ENCODE assay signal across 8 cellular contexts in genomic region chr12:14403711-14404164, GRCh38.
DNase-seq lines count a peak whose midpoint lies in the region; ATAC-seq lines count a peak whose summit lies in the region.

No MANE protein-coding gene starts in this region.

- H3K27ac Mint-ChIP-seq in stimulated activated naive B cell treated with anti-CD40 and anti-IgM and Interleukin-4, amounts not matched to agents 10 μg/mL and 1 μg/mL and 100 μg/mL, for 72 hours: peak overlapping the region; percentile 90

- H3K4me3 Mint-ChIP-seq in stimulated activated naive B cell treated with anti-CD40 and anti-IgM and Interleukin-4, amounts not matched to agents 10 μg/mL and 1 μg/mL and 100 μg/mL, for 72 hours: peak overlapping the region; percentile 54 to 68

- peak; percentile 42 for ATAC-seq in HG03097 (IDR thresholded peaks at IDR 0.05; ENCODE audit: low FRiP score, unreplicated experiment)
- ATAC-seq in stimulated activated naive B cell treated with anti-CD40 and anti-IgM and Interleukin-4, amounts not matched to agents 10 μg/mL and 1 μg/mL and 100 μg/mL, for 72 hours (replicated peaks): peak; percentile 70 to 89
- no peak for ATAC-seq in GM18520 (IDR thresholded peaks at IDR 0.05; ENCODE audit: unreplicated experiment)

- H3K36me3 Mint-ChIP-seq in stimulated activated naive B cell treated with anti-CD40 and anti-IgM and Interleukin-4, amounts not matched to agents 10 μg/mL and 1 μg/mL and 100 μg/mL, for 72 hours: peaks cover 36 to 57% of the 10 kb centered on the region in 2 donors

- H3K9me3 Mint-ChIP-seq in stimulated activated naive B cell treated with anti-CD40 and anti-IgM and Interleukin-4, amounts not matched to agents 10 μg/mL and 1 μg/mL and 100 μg/mL, for 72 hours: peaks cover 5 to 8% of the 10 kb centered on the region in 2 donors

- DNase-seq in NOMO-1 treated with DMSO at 0.1 percent for 48 hours (lab: John Stamatoyannopoulos, UW; ENCODE audit: unreplicated experiment): peak; percentile 5
- no peak for DNase-seq in NOMO-1 (lab: John Stamatoyannopoulos, UW; ENCODE audit: unreplicated experiment in 2 of 2)
- DNase-seq in NCI-H2227 (lab: John Stamatoyannopoulos, UW; ENCODE audit: unreplicated experiment): peak; percentile 82
- peak; percentile 91 for DNase-seq in astrocyte of the hippocampus (ENCODE audit: low read depth, low spot score)
- DNase-seq in inferior parietal cortex (ENCODE audit: extremely low spot score): peak; percentile 75
- no peak for DNase-seq in stimulated activated naive B cell treated with anti-CD40 and anti-IgM and Interleukin-4, amounts not matched to agents 10 μg/mL and 1 μg/mL and 100 μg/mL, for 72 hours

- peaks cover 18 to 45% of the 10 kb centered on the region in 2 donors for H3K4me1 Mint-ChIP-seq in stimulated activated naive B cell treated with anti-CD40 and anti-IgM and Interleukin-4, amounts not matched to agents 10 μg/mL and 1 μg/mL and 100 μg/mL, for 72 hours

- H3K27me3 Mint-ChIP-seq in stimulated activated naive B cell treated with anti-CD40 and anti-IgM and Interleukin-4, amounts not matched to agents 10 μg/mL and 1 μg/mL and 100 μg/mL, for 72 hours: no peaks in the 10 kb centered on the region

Comparison
In these comparisons a context has a peak if more than half of its experiments do, and no peak if none do; other contexts are left out.
1. DNase-seq: peak in NOMO-1 treated with DMSO at 0.1 percent for 48 hours (single experiment), NCI-H2227 (single experiment), astrocyte of the hippocampus (single experiment) and inferior parietal cortex (single experiment); none in NOMO-1 (0 of 2) and stimulated activated naive B cell treated with anti-CD40 and anti-IgM and Interleukin-4, amounts not matched to agents 10 μg/mL and 1 μg/mL and 100 μg/mL, for 72 hours (single experiment).